ENCODE assay signal across 10 cellular contexts in genomic region chr6:13617066-13617465, GRCh38. TPM values are rescaled to one million over a fixed set of nuclear protein-coding genes. Genes with fewer than 3 reads are reported as not detected.
DNase-seq lines count a peak whose midpoint lies in the region; ATAC-seq, FAIRE-seq and TF ChIP-seq lines count a peak whose summit lies in the region.
"Had no signal": no experiment of that assay in that cellular context is flagged by ENCODE, and none has a peak within 500 bp of the region (broad histone marks: within the 10 kb centered on the region; RNA-seq: fewer than 3 reads in every experiment).

No MANE protein-coding gene starts in this region.

- FAIRE-seq in astrocyte (lab: Jason Lieb, UNC) = no peak

- H3K4me2 ChIP-seq in Loucy (ENCODE audit: low read depth, low read length, poor library complexity, severe bottlenecking) (peak overlapping the region; percentile 92), astrocyte (ENCODE audit: low read length) (peak overlapping the region; percentile 88), neural cell (ENCODE audit: low read length) (peak overlapping the region; percentile 93)

- H3K4me3 ChIP-seq in Loucy (ENCODE audit: low read length, poor library complexity, severe bottlenecking) (peak overlapping the region; percentile 98), astrocyte (ENCODE audit: insufficient read depth, low read depth, low read length) (no peak overlapping the region), neural cell (ENCODE audit: low read length) (peak overlapping the region; percentile 98)
- H3K4me3 ChIP-seq: thyroid gland had no signal

- peaks cover 26% of the 10 kb centered on the region for H4K20me1 ChIP-seq in Loucy (ENCODE audit: insufficient read depth, low read length, poor library complexity, severe bottlenecking)
- H4K20me1 ChIP-seq in astrocyte (ENCODE audit: insufficient read depth, low read length) = peaks cover 30% of the 10 kb centered on the region
- H4K20me1 ChIP-seq in neural cell (ENCODE audit: insufficient read depth) = no peaks in the 10 kb centered on the region

- H3K27me3 ChIP-seq in Loucy (ENCODE audit: insufficient read depth, low read length, poor library complexity, severe bottlenecking) (no peaks in the 10 kb centered on the region), astrocyte (ENCODE audit: insufficient read depth, low read length) (no peaks in the 10 kb centered on the region), neural cell (ENCODE audit: insufficient read depth, low read depth, low read length) (no peaks in the 10 kb centered on the region)
- H3K27me3 ChIP-seq: thyroid gland had no signal

- H3K9me2 ChIP-seq in Loucy (replicated peaks; ENCODE audit: low read depth, low read length) (no peaks in the 10 kb centered on the region), neural cell (ENCODE audit: insufficient read depth, low read length) (no peaks in the 10 kb centered on the region)

- no peak for TF ChIP-seq RAD21 in neural cell (conservative IDR thresholded peaks at IDR 0.05)

- no peak for TF ChIP-seq EP300 in neural cell (conservative IDR thresholded peaks at IDR 0.05; ENCODE audit: poor library complexity, severe bottlenecking)

- no peaks in the 10 kb centered on the region for H3K9me3 ChIP-seq in Loucy (ENCODE audit: insufficient read depth, low read depth, low read length)
- no peaks in the 10 kb centered on the region for H3K9me3 ChIP-seq in astrocyte (ENCODE audit: insufficient read depth, low read depth, low read length)
- H3K9me3 ChIP-seq in neural cell (ENCODE audit: low read length) = no peaks in the 10 kb centered on the region
- H3K9me3 ChIP-seq: thyroid gland had no signal

- H3F3A ChIP-seq in Loucy (ENCODE audit: low read depth) (no peaks in the 10 kb centered on the region), neural cell (ENCODE audit: insufficient read depth, low read length, poor library complexity, severe bottlenecking) (peaks cover 4% of the 10 kb centered on the region)

- no peak for ATAC-seq in HG03460 (IDR thresholded peaks at IDR 0.05; ENCODE audit: unreplicated experiment)

- H3K79me2 ChIP-seq in Loucy (ENCODE audit: insufficient read depth, low read length) (peaks cover 57% of the 10 kb centered on the region), astrocyte (ENCODE audit: insufficient read depth, low read length) (peaks cover 46% of the 10 kb centered on the region), neural cell (replicated peaks; ENCODE audit: insufficient read depth, low read length) (peaks cover 20% of the 10 kb centered on the region)

- H3K9me3 Mint-ChIP-seq in astrocyte (ENCODE audit: unreplicated experiment) = no peaks in the 10 kb centered on the region

- H3K36me3 ChIP-seq in Loucy (ENCODE audit: insufficient read depth, low read length) (peaks cover 46% of the 10 kb centered on the region), astrocyte (ENCODE audit: insufficient read depth, low read length) (peaks cover 44% of the 10 kb centered on the region), neural cell (ENCODE audit: insufficient read depth, low read length) (peaks cover 22% of the 10 kb centered on the region)

- H3K4me3 Mint-ChIP-seq in astrocyte (ENCODE audit: unreplicated experiment) = peak overlapping the region; percentile 94

- no peaks in the 10 kb centered on the region for H3K27me3 Mint-ChIP-seq in astrocyte (ENCODE audit: low read depth, unreplicated experiment)

- no peak; the same call in 1 of the 2 replicates for TF ChIP-seq CTCF in Loucy (conservative IDR thresholded peaks at IDR 0.05; ENCODE audit: low read length)
- no peak for TF ChIP-seq CTCF in astrocyte (IDR thresholded peaks at IDR 0.05; ENCODE audit: insufficient read depth, low read depth, low read length)
- no peak for TF ChIP-seq CTCF in neural cell (IDR thresholded peaks at IDR 0.05; ENCODE audit: poor library complexity, severe bottlenecking)

- H3K27ac Mint-ChIP-seq in astrocyte (ENCODE audit: unreplicated experiment) = no peak overlapping the region

- no peak overlapping the region for H3K27ac ChIP-seq in astrocyte (ENCODE audit: low read depth, low read length)
- H3K27ac ChIP-seq in neural cell (ENCODE audit: low read length) = no peak overlapping the region
- H3K27ac ChIP-seq: epithelial cell of prostate, thyroid gland had no signal

- H2AFZ ChIP-seq in Loucy (ENCODE audit: low read length) (no peak overlapping the region), astrocyte (ENCODE audit: low read depth, low read length) (no peak overlapping the region), neural cell (ENCODE audit: low read depth, low read length) (no peak overlapping the region)

- DNase-seq in ELR (ENCODE audit: low read depth) (peak; percentile 5), astrocyte (ENCODE audit: low read depth) (no peak), NCI-H1436 (lab: John Stamatoyannopoulos, UW) (no peak), NCI-H748 treated with DMSO at 0.1 percent for 48 hours (lab: John Stamatoyannopoulos, UW) (no peak)
- DNase-seq: KBM-7, thyroid gland had no signal

- peaks cover 6% of the 10 kb centered on the region for H3K36me3 Mint-ChIP-seq in astrocyte (ENCODE audit: low read depth, unreplicated experiment)

- H3K9ac ChIP-seq in Loucy (ENCODE audit: low read depth, low read length, poor library complexity, severe bottlenecking) (peak overlapping the region; percentile 85), astrocyte (ENCODE audit: low read length) (peak overlapping the region; percentile 96), neural cell (ENCODE audit: low read length) (no peak overlapping the region)

- H3K4me1 ChIP-seq in Loucy (ENCODE audit: insufficient read depth, low read length, poor library complexity, severe bottlenecking) (peaks cover 34% of the 10 kb centered on the region), astrocyte (ENCODE audit: insufficient read depth, low read length) (peaks cover 13% of the 10 kb centered on the region)

- H3K4me1 Mint-ChIP-seq in astrocyte (ENCODE audit: low read depth, unreplicated experiment) = peaks cover 13% of the 10 kb centered on the region

TF ChIP-seq in neural cell, 6 proteins besides CTCF, POLR2A, EP300 and RAD21:
- no peak for TF ChIP-seq MXI1 (conservative IDR thresholded peaks at IDR 0.05; ENCODE audit: poor library complexity, severe bottlenecking)
- no peak for TF ChIP-seq SMC3 (conservative IDR thresholded peaks at IDR 0.05; ENCODE audit: poor library complexity)
- no peak for TF ChIP-seq EZH2 (IDR thresholded peaks at IDR 0.05; ENCODE audit: borderline replicate concordance, insufficient read depth, low read length, poor library complexity, severe bottlenecking)
- TF ChIP-seq, protein P1, sequence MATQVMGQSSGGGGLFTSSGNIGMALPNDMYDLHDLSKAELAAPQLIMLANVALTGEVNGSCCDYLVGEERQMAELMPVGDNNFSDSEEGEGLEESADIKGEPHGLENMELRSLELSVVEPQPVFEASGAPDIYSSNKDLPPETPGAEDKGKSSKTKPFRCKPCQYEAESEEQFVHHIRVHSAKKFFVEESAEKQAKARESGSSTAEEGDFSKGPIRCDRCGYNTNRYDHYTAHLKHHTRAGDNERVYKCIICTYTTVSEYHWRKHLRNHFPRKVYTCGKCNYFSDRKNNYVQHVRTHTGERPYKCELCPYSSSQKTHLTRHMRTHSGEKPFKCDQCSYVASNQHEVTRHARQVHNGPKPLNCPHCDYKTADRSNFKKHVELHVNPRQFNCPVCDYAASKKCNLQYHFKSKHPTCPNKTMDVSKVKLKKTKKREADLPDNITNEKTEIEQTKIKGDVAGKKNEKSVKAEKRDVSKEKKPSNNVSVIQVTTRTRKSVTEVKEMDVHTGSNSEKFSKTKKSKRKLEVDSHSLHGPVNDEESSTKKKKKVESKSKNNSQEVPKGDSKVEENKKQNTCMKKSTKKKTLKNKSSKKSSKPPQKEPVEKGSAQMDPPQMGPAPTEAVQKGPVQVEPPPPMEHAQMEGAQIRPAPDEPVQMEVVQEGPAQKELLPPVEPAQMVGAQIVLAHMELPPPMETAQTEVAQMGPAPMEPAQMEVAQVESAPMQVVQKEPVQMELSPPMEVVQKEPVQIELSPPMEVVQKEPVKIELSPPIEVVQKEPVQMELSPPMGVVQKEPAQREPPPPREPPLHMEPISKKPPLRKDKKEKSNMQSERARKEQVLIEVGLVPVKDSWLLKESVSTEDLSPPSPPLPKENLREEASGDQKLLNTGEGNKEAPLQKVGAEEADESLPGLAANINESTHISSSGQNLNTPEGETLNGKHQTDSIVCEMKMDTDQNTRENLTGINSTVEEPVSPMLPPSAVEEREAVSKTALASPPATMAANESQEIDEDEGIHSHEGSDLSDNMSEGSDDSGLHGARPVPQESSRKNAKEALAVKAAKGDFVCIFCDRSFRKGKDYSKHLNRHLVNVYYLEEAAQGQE (IDR thresholded peaks at IDR 0.05; ENCODE audit: borderline replicate concordance) = no peak
- TF ChIP-seq POLR2AphosphoS5 (IDR thresholded peaks at IDR 0.05) = no peak
- TF ChIP-seq TAF1 (IDR thresholded peaks at IDR 0.05; ENCODE audit: low read depth) = no peak

RNA-seq across cellular contexts. Expression of gene NOL7, which starts 1.9 kb away (rescaled TPM):
- total RNA-seq in astrocyte = 62.0 and 63.7 TPM in 2 replicates
- polyA plus RNA-seq in neural cell = 88.8 and 117 TPM in 2 replicates
- polyA minus RNA-seq in neural cell = 35.1 and 40.9 TPM in 2 replicates

RNA-seq across cellular contexts. Expression of gene SIRT5, which starts 42.7 kb away (rescaled TPM):
- 8.6 and 10.3 TPM in 2 replicates for total RNA-seq in astrocyte
- polyA plus RNA-seq in neural cell = 15.9 and 16.5 TPM in 2 replicates
- polyA minus RNA-seq in neural cell = 15.8 and 18.8 TPM in 2 replicates
